ENCODE assay signal across 11 cellular contexts in the genomic region with DNA sequence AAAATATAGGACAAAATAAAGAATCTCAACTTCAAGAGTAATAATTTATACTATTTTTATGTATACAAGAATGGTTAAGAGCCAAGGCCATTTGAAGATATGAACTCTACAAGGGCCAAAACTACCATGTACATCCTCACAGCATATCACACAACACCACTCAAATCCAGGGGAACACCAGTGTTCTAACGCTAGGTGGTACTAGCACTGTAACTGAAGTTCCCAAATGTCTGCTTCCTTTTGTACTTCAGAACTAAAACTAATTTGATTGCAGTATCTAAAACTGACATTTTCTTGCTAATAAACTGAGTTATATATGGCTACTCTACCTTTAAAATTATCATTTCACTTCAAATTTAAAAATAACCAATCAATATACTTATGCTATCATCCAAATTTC. TPM values are rescaled to one million over a fixed set of nuclear protein-coding genes. Genes with fewer than 3 reads are reported as not detected.
A peak's percentile ranks its signal among the peaks of the same experiment; 100 is the strongest.
DNase-seq lines count a peak whose midpoint lies in the region; ATAC-seq and TF ChIP-seq lines count a peak whose summit lies in the region.
"Had no signal": no experiment of that assay in that cellular context is flagged by ENCODE, and none has a peak within 500 bp of the region (broad histone marks: within the 10 kb centered on the region; RNA-seq: fewer than 3 reads in every experiment).

No MANE protein-coding gene starts in this region.

- whole genome bisulfite sequencing in mesendoderm (ENCODE audit: extremely low coverage, insufficient coverage, low lambda C conversion rate) = no CpG with 5 or more reads among the region's 1 CpG

- CTCF ChIA-PET in Panc1 (lab: Charles Lee) = no interaction called here

- H3K4me1 ChIP-seq in Panc1 (ENCODE audit: control insufficient read depth, insufficient read depth, low read length) (no peaks in the 10 kb centered on the region), mesendoderm (ENCODE audit: control insufficient read depth, low read depth, low read length) (no peaks in the 10 kb centered on the region), gastrocnemius medialis (peaks cover 0 to 7% of the 10 kb centered on the region in 2 donors)

- in situ Hi-C loops in G401 (cut with HindIII; ENCODE audit: low sequenced_read_pairs) (no loop called here), Panc1 (cut with HindIII; ENCODE audit: low pct_unique_long_range_greater_than_20kb, low sequenced_read_pairs) (no loop called here), gastrocnemius medialis (cut with MboI; ENCODE audit: low sequenced_read_pairs in 4 of 4) (no loop called here)

- BruUV-seq in Panc1 (replicated peaks; lab: Mats Ljungman, UMichigan) = no TSS peak

- H3K9ac ChIP-seq in mesendoderm (ENCODE audit: low read length) = no peak overlapping the region
- H3K9ac ChIP-seq: KMS-11 had no signal

- H3K27me3 ChIP-seq in Panc1 (ENCODE audit: control insufficient read depth, insufficient read depth, low read length) (no peaks in the 10 kb centered on the region), mesendoderm (ENCODE audit: insufficient read depth, low read length, poor library complexity) (no peaks in the 10 kb centered on the region), gastrocnemius medialis (no peaks in the 10 kb centered on the region)

- H4K8ac ChIP-seq in mesendoderm (ENCODE audit: low read depth, low read length) = no peak overlapping the region

- H3K23ac ChIP-seq in mesendoderm (ENCODE audit: low read length) = no peak overlapping the region

- H3K18ac ChIP-seq in mesendoderm (ENCODE audit: low read length) = no peak overlapping the region

- no peak for TF ChIP-seq POLR2A in gastrocnemius medialis (IDR thresholded peaks at IDR 0.05)

- POLR2A ChIA-PET in Panc1 (lab: Charles Lee) = no interaction called here

- H3K4me2 ChIP-seq in mesendoderm (ENCODE audit: low read length) = no peak overlapping the region
- H3K4me2 ChIP-seq: KMS-11 had no signal

- H3K79me2 ChIP-seq in mesendoderm (ENCODE audit: control insufficient read depth, insufficient read depth, low read length) = no peaks in the 10 kb centered on the region

- H3K4me3 ChIP-seq in Panc1 (ENCODE audit: low read depth in 2 of 2, low read length in 2 of 2) (no peak overlapping the region), mesendoderm (ENCODE audit: low read length) (no peak overlapping the region), gastrocnemius medialis (no peak overlapping the region)

- no peak for ATAC-seq in Panc1
- no peak for ATAC-seq in GM18868 (IDR thresholded peaks at IDR 0.05; ENCODE audit: unreplicated experiment)
- no peak for ATAC-seq in gastrocnemius medialis
- ATAC-seq in HG03095 (IDR thresholded peaks at IDR 0.05; ENCODE audit: unreplicated experiment) = no peak

- H3K27ac ChIP-seq in Panc1 (ENCODE audit: low read length) = no peak overlapping the region
- H3K27ac ChIP-seq in mesendoderm (ENCODE audit: low read depth, low read length) = no peak overlapping the region
- H3K27ac ChIP-seq in gastrocnemius medialis = no peak overlapping the region
- H3K27ac ChIP-seq: KMS-11 had no signal

- no peak overlapping the region for H3K4ac ChIP-seq in mesendoderm (ENCODE audit: low read depth, low read length)

- H3K56ac ChIP-seq in mesendoderm (ENCODE audit: low read length) = no peak overlapping the region

- H2BK120ac ChIP-seq in mesendoderm (ENCODE audit: low read depth, low read length) = no peak overlapping the region

- no peak overlapping the region for H4K5ac ChIP-seq in mesendoderm (ENCODE audit: low read length)

- H2AK5ac ChIP-seq in mesendoderm (ENCODE audit: low read length) = no peak overlapping the region

- peak; percentile 38; the same call in 1 of the 2 replicates for TF ChIP-seq CTCF in Panc1 (IDR thresholded peaks at IDR 0.05)
- TF ChIP-seq CTCF in gastrocnemius medialis (IDR thresholded peaks at IDR 0.05 in 4 of 5, conservative IDR thresholded peaks at IDR 0.05 in 1 of 5) = peak in 2 of 5 experiments; percentile 9 to 18

- intact Hi-C loops in Panc1 (cut with micrococcal nuclease; ENCODE audit: unreplicated experiment) (no loop called here), gastrocnemius medialis (cut with DNase I; ENCODE audit: low total_unique reads) (no loop called here)

- DNase-seq in G401 (ENCODE audit: low spot score) = peak; percentile 52
- no peak for DNase-seq in Panc1 (ENCODE audit: low read depth, low spot score)
- peak; percentile 39 for DNase-seq in fibroblast of peridontal ligament (ENCODE audit: extremely low read depth)
- DNase-seq in mesendoderm = peak; percentile 46
- DNase-seq in gastrocnemius medialis = no peak
- no peak for DNase-seq in germinal center (ENCODE audit: low spot score)
- DNase-seq: stimulated activated CD4-positive, alpha-beta T cell treated with anti-CD3 and anti-CD28 coated beads, Interleukin-4, amount 100 ng/mL, for 4 hours; substantia nigra had no signal

- H2BK15ac ChIP-seq in mesendoderm (replicated peaks; ENCODE audit: low read depth) = no peak overlapping the region

- H3K36me3 ChIP-seq in Panc1 (ENCODE audit: control insufficient read depth, insufficient read depth, low read length) = peaks cover 10% of the 10 kb centered on the region
- peaks cover 3% of the 10 kb centered on the region for H3K36me3 ChIP-seq in mesendoderm (ENCODE audit: control insufficient read depth, insufficient read depth, low read length)
- H3K36me3 ChIP-seq in gastrocnemius medialis = peaks cover 0 to 45% of the 10 kb centered on the region in 2 donors

- peaks cover 3% of the 10 kb centered on the region for H3K79me1 ChIP-seq in mesendoderm (ENCODE audit: low read length)

- H3K9me3 ChIP-seq in Panc1 (ENCODE audit: control insufficient read depth, insufficient read depth, low read depth, low read length) (no peaks in the 10 kb centered on the region), gastrocnemius medialis (no peaks in the 10 kb centered on the region)

- H2BK5ac ChIP-seq in mesendoderm (ENCODE audit: low read length) = no peak overlapping the region

RNA-seq across cellular contexts. Expression of gene REV1, which starts 47.0 kb away (rescaled TPM):
- total RNA-seq in G401 (2014; rRNA removed; shearing (Covaris generic)) = 23.5 and 25.4 TPM in 2 replicates
- total RNA-seq in Panc1 (2021; ENCODE audit: unreplicated experiment) = 35.0 TPM
- 12.2 TPM for polyA plus RNA-seq in Panc1 (2012; ENCODE audit: insufficient read length)
- polyA plus RNA-seq in mesendoderm (2013, experiment 1 of 2) = 19.8 TPM
- polyA plus RNA-seq in mesendoderm (2013, experiment 2 of 2) = 19.9 TPM
- total RNA-seq in gastrocnemius medialis = 10 to 100 TPM; 13.5 to 35.1 (median 17.8) TPM

Comparison
In these comparisons a context has a peak if more than half of its experiments do, and no peak if none do; other contexts are left out.
1. DNase-seq: peak in G401 (single experiment), fibroblast of peridontal ligament (single experiment) and mesendoderm (single experiment); none in Panc1 (single experiment), gastrocnemius medialis (0 of 2) and germinal center (single experiment).